ENCODE assay signal across 10 cellular contexts in the genomic region with DNA sequence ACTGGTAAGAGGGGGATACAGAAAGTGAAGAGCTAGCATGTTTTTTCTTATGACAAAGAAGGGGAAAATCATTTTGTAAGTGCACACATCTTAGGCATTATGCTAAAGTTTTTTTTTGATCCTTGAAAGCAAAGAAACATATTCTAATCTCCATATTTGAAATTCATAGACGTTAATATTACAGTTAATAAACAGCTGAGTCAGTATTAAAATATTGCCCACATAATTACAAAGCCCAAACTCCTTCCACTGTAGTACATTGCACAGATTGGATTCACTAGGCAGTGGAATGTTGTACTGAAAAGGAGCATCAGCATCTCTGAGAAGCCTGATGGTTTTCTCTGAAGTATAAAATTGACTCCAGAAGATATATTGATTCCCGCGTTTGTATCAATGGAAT.
"Had no signal": no experiment of that assay in that cellular context is flagged by ENCODE, and none has a peak within 500 bp of the region (broad histone marks: within the 10 kb centered on the region; RNA-seq: fewer than 3 reads in every experiment).

No MANE protein-coding gene starts in this region.

- H2AFZ ChIP-seq: GM23248, GM23338 had no signal

- H3K4me3 ChIP-seq: GM23248, GM23338, HAP-1 had no signal

- ATAC-seq: GM23338, HCT116 had no signal

- H3K9ac ChIP-seq: GM23248 had no signal

- H3K9me3 ChIP-seq: HAP-1 had no signal

- DNase-seq: GM23248, GOT3, H7, H9, HCEC 1CT, HFFc6 had no signal

- FAIRE-seq: H54 had no signal

- H3K4me1 ChIP-seq: HAP-1 had no signal

- H3K4me2 ChIP-seq: GM23338 had no signal

- H3K36me3 ChIP-seq: HAP-1 had no signal

- H3K27ac ChIP-seq: GM23248 had no signal
